In genomic region chr10:97887399-97887798, GRCh38 we compare ENCODE assay signal across 21 cellular contexts. TPM values are rescaled to one million over a fixed set of nuclear protein-coding genes. Genes with fewer than 3 reads are reported as not detected.
"Had no signal": no experiment of that assay in that cellular context is flagged by ENCODE, and none has a peak within 500 bp of the region (broad histone marks: within the 10 kb centered on the region; RNA-seq: fewer than 3 reads in every experiment).

No MANE protein-coding gene starts in this region.

- H3K36me3 Mint-ChIP-seq: naive thymus-derived CD4-positive, alpha-beta T cell; stimulated activated memory B cell treated with anti-CD40 and anti-IgM and Interleukin-4, amounts not matched to agents 10 μg/mL and 1 μg/mL and 100 μg/mL, for 72 hours had no signal

- H3K36me3 ChIP-seq: ascending aorta, breast epithelium, heart left ventricle, pancreas, sigmoid colon, thyroid gland had no signal

- H3K27ac ChIP-seq: ascending aorta, breast epithelium, epithelial cell of prostate, heart left ventricle, pancreas, sigmoid colon, thyroid gland had no signal

- FAIRE-seq: frontal cortex, pancreas, urothelium cell line had no signal

- H3K9me3 Mint-ChIP-seq: activated naive CD4-positive, alpha-beta T cell treated with anti-CD3 and anti-CD28 coated beads for 36 hours; activated naive CD8-positive, alpha-beta T cell treated with anti-CD3 and anti-CD28 coated beads, Interleukin-2, amount 50 U/mL, for 24 hours; activated T-helper 17 cell treated with anti-CD3 and anti-CD28 coated beads, Interleukin-2, amount 50 U/mL, for 72 hours; stimulated activated memory B cell treated with anti-CD40 and anti-IgM and Interleukin-4, amounts not matched to agents 10 μg/mL and 1 μg/mL and 100 μg/mL, for 72 hours had no signal

- H3K4me3 ChIP-seq: ascending aorta, breast epithelium, heart left ventricle, mucosa of descending colon, pancreas, sigmoid colon, thyroid gland had no signal

- H3K4me3 Mint-ChIP-seq: activated naive CD4-positive, alpha-beta T cell treated with anti-CD3 and anti-CD28 coated beads for 36 hours; activated naive CD8-positive, alpha-beta T cell treated with anti-CD3 and anti-CD28 coated beads, Interleukin-2, amount 50 U/mL, for 24 hours; activated T-helper 17 cell treated with anti-CD3 and anti-CD28 coated beads, Interleukin-2, amount 50 U/mL, for 72 hours; naive thymus-derived CD4-positive, alpha-beta T cell; stimulated activated memory B cell treated with anti-CD40 and anti-IgM and Interleukin-4, amounts not matched to agents 10 μg/mL and 1 μg/mL and 100 μg/mL, for 72 hours had no signal

- H3K9me3 ChIP-seq: ascending aorta, breast epithelium, heart left ventricle, mucosa of descending colon, pancreas, sigmoid colon, thyroid gland had no signal

- H3K27me3 ChIP-seq: ascending aorta, breast epithelium, heart left ventricle, pancreas, thyroid gland had no signal

- DNase-seq: activated naive CD4-positive, alpha-beta T cell treated with anti-CD3 and anti-CD28 coated beads for 36 hours; activated naive CD8-positive, alpha-beta T cell treated with anti-CD3 and anti-CD28 coated beads, Interleukin-2, amount 50 U/mL, for 24 hours; activated T-cell treated with anti-CD3 and anti-CD28 coated beads for 4 hours; dermis blood vessel endothelial cell; heart left ventricle; mucosa of descending colon; naive thymus-derived CD4-positive, alpha-beta T cell; pancreas; sigmoid colon; stimulated activated CD4-positive, alpha-beta T cell treated with anti-CD3 and anti-CD28 coated beads, Interleukin-12 subunit alpha, Interleukin-12 subunit beta, amount 100 ng/mL, for 4 hours; thyroid gland had no signal

- H3K4me1 Mint-ChIP-seq: stimulated activated memory B cell treated with anti-CD40 and anti-IgM and Interleukin-4, amounts not matched to agents 10 μg/mL and 1 μg/mL and 100 μg/mL, for 72 hours had no signal

- ATAC-seq: activated CD4-positive, CD25-positive, alpha-beta regulatory T cell treated with anti-CD3 and anti-CD28 coated beads, Interleukin-2, amount 50 U/mL, for 24 hours; activated naive CD8-positive, alpha-beta T cell treated with anti-CD3 and anti-CD28 coated beads, Interleukin-2, amount 50 U/mL, for 24 hours; activated T-helper 17 cell treated with anti-CD3 and anti-CD28 coated beads, Interleukin-2, amount 50 U/mL, for 72 hours; heart left ventricle; left lobe of liver; mucosa of descending colon; naive thymus-derived CD4-positive, alpha-beta T cell; pancreas; stimulated activated memory B cell treated with anti-CD40 and anti-IgM and Interleukin-4, amounts not matched to agents 10 μg/mL and 1 μg/mL and 100 μg/mL, for 72 hours had no signal

- H3K27ac Mint-ChIP-seq: activated naive CD4-positive, alpha-beta T cell treated with anti-CD3 and anti-CD28 coated beads for 36 hours; activated naive CD8-positive, alpha-beta T cell treated with anti-CD3 and anti-CD28 coated beads, Interleukin-2, amount 50 U/mL, for 24 hours; activated T-helper 17 cell treated with anti-CD3 and anti-CD28 coated beads, Interleukin-2, amount 50 U/mL, for 72 hours; naive thymus-derived CD4-positive, alpha-beta T cell; stimulated activated memory B cell treated with anti-CD40 and anti-IgM and Interleukin-4, amounts not matched to agents 10 μg/mL and 1 μg/mL and 100 μg/mL, for 72 hours had no signal

- H3K4me1 ChIP-seq: breast epithelium, heart left ventricle, pancreas had no signal

RNA-seq across cellular contexts. Expression of gene GOLGA7B, which starts 37.8 kb away (rescaled TPM):
- polyA plus RNA-seq: fibroblast of lung had no signal
